ENCODE assay signal across 25 cellular contexts in genomic region chrX:67622053-67622452, GRCh38.
"Had no signal": no experiment of that assay in that cellular context is flagged by ENCODE, and none has a peak within 500 bp of the region (broad histone marks: within the 10 kb centered on the region; RNA-seq: fewer than 3 reads in every experiment).

No MANE protein-coding gene starts in this region.

- H3K9me3 ChIP-seq: MG63, SJCRH30 had no signal

- H3K27me3 ChIP-seq: MG63, SJCRH30 had no signal

- ATAC-seq: Panc1, SK-N-SH treated with all-trans-retinoic acid at 6 μM for 48 hours had no signal

- H3K4me3 ChIP-seq: MG63, SJCRH30 had no signal

- H3K27ac ChIP-seq: HL-60, RWPE1, SJCRH30 had no signal

- DNase-seq: Karpas-422, KG1, MG63, NCI-H1092, NCI-H1105 treated with DMSO at 0.1 percent for 48 hours, NCI-H1417 treated with DMSO at 0.1 percent for 48 hours, NCI-H146, NCI-H187, NCI-H2029, NCI-H2081 treated with DMSO at 0.1 percent for 48 hours, NCI-H2171, NCI-H226, NCI-H446, NCI-H510A, NCI-H524 treated with DMSO at 0.1 percent for 48 hours, NCI-H69, NCI-H774, SHP77 treated with DMSO at 0.1 percent for 48 hours, SJCRH30, T-helper 1 cell had no signal

- FAIRE-seq: HTR-8/SVneo had no signal

- H3K36me3 ChIP-seq: MG63, SJCRH30 had no signal
